ENCODE assay signal across 1 cellular context in the genomic region with DNA sequence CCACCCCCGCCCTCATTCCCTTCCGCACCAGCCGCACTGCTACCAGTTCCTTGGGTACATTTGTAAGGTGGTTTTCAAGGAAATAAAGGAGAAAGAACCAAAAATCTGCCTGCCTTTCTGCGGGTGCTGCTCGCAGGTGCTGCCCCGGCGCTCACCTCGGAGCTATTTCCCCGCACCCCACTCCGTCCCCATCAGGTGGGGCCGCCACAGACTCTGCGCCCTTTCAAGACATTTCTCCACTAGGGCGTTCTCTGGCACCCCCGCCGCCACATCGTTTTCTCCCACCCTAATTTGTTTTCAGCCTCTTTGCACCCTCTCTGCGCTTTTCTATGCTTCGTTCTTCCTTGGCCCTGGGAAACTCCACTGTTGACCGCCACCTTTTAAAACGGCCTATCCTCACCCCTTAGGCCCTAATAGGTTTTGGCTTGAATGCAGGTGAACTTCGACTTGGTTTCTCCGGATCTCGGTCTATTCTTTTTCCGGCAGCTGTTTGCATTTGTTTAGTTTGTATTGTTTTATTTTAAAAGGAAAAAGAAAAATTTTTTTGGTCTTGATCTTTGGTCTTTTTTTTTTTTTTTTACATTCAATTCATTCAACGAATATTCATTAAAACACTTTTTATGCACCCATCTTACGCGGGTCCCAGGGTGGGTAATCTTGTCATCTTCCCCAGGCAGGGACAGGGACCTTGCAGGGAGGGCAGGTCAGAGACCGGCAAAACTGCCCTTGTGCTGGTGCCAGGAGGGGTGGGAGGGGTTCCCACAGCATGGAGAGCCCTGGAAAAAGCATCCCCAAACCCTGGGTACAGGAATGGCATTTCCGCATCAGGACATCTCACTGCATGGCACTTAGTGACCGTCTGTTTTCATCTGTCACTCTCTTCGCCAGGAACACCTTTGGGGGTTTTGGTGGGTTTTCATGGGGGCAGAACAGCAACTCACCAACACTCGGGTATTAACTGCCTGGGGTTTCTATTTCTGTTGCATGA.
A peak's percentile ranks its signal among the peaks of the same experiment; 100 is the strongest.
TF ChIP-seq lines count a peak whose summit lies in the region.

No MANE protein-coding gene starts in this region.

TF ChIP-seq in K562, 482 proteins besides CTCF, POLR2A, EP300 and RAD21:
- TF ChIP-seq CBX2 (IDR thresholded peaks at IDR 0.05; ENCODE audit: insufficient read depth, low read length, poor library complexity, severe bottlenecking), result peak; percentile 98
- TF ChIP-seq TBL1XR1 (IDR thresholded peaks at IDR 0.05; ENCODE audit: low read length in 2 of 2), result no peak
- TF ChIP-seq, protein P1, sequence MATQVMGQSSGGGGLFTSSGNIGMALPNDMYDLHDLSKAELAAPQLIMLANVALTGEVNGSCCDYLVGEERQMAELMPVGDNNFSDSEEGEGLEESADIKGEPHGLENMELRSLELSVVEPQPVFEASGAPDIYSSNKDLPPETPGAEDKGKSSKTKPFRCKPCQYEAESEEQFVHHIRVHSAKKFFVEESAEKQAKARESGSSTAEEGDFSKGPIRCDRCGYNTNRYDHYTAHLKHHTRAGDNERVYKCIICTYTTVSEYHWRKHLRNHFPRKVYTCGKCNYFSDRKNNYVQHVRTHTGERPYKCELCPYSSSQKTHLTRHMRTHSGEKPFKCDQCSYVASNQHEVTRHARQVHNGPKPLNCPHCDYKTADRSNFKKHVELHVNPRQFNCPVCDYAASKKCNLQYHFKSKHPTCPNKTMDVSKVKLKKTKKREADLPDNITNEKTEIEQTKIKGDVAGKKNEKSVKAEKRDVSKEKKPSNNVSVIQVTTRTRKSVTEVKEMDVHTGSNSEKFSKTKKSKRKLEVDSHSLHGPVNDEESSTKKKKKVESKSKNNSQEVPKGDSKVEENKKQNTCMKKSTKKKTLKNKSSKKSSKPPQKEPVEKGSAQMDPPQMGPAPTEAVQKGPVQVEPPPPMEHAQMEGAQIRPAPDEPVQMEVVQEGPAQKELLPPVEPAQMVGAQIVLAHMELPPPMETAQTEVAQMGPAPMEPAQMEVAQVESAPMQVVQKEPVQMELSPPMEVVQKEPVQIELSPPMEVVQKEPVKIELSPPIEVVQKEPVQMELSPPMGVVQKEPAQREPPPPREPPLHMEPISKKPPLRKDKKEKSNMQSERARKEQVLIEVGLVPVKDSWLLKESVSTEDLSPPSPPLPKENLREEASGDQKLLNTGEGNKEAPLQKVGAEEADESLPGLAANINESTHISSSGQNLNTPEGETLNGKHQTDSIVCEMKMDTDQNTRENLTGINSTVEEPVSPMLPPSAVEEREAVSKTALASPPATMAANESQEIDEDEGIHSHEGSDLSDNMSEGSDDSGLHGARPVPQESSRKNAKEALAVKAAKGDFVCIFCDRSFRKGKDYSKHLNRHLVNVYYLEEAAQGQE (CRISPR knock-in tag; IDR thresholded peaks at IDR 0.05; ENCODE audit: low read depth), result no peak
- no peak for TF ChIP-seq ZNF217 (CRISPR knock-in tag; IDR thresholded peaks at IDR 0.05)
- peak; percentile 69 for TF ChIP-seq CBX8 (IDR thresholded peaks at IDR 0.05; ENCODE audit: borderline replicate concordance, extremely low read depth, low read depth, low read length, poor library complexity, severe bottlenecking)
